ENCODE assay signal across 24 cellular contexts in genomic region chr13:112576191-112576590, GRCh38. TPM values are rescaled to one million over a fixed set of nuclear protein-coding genes. Genes with fewer than 3 reads are reported as not detected.
DNase-seq lines count a peak whose midpoint lies in the region; TF ChIP-seq lines count a peak whose summit lies in the region.
"Had no signal": no experiment of that assay in that cellular context is flagged by ENCODE, and none has a peak within 500 bp of the region (broad histone marks: within the 10 kb centered on the region; RNA-seq: fewer than 3 reads in every experiment).

No MANE protein-coding gene starts in this region.

- H3K4me3 Mint-ChIP-seq in CD14-positive monocyte: no peak overlapping the region
- H3K4me3 Mint-ChIP-seq: activated CD4-positive, alpha-beta T cell treated with anti-CD3 and anti-CD28 coated beads for 36 hours; activated naive CD8-positive, alpha-beta T cell treated with anti-CD3 and anti-CD28 coated beads, Interleukin-2, amount 50 U/mL, for 24 hours; natural killer cell; stimulated activated naive B cell treated with anti-CD40 and anti-IgM and Interleukin-4, amounts not matched to agents 10 μg/mL and 1 μg/mL and 100 μg/mL, for 72 hours; T-helper 1 cell treated with Interleukin-12 subunit alpha and Interleukin-12 subunit beta and Interleukin-4 antibody, amounts not matched to agents 30 μg/mL and 1 μg/mL, for 36 hours had no signal

- DNase-seq in CD14-positive monocyte (ENCODE audit: low spot score) (no peak), HL-60 (ENCODE audit: low read depth in 1 of 2, low spot score in 1 of 2) (no peak), NCI-H69 (lab: John Stamatoyannopoulos, UW) (peak; percentile 23), esophagus muscularis mucosa (ENCODE audit: extremely low spot score) (no peak), activated gamma-delta T cell (lab: John Stamatoyannopoulos, UW) (no peak), EL (no peak), mucosa of gallbladder (ENCODE audit: low spot score) (no peak)
- no peak for DNase-seq in stimulated activated CD4-positive, alpha-beta T cell treated with anti-CD3 and anti-CD28 coated beads, Interleukin-2, amount 100 ng/mL, for 48 hours
- DNase-seq: activated CD4-positive, alpha-beta T cell treated with anti-CD3 and anti-CD28 coated beads for 36 hours; activated gamma-delta T cell treated with Interleukin-2 at 50 U/mL for 16 hours; activated naive CD8-positive, alpha-beta T cell treated with anti-CD3 and anti-CD28 coated beads, Interleukin-2, amount 50 U/mL, for 24 hours; C1 segment of cervical spinal cord; foreskin keratinocyte; left lung; natural killer cell; NCI-H226; RPMI8226; stimulated activated CD4-positive, alpha-beta T cell treated with anti-CD3 and anti-CD28 coated beads, Interleukin-4, amount 100 ng/mL, for 24 hours; stimulated activated naive B cell treated with anti-CD40 and anti-IgM and Interleukin-4, amounts not matched to agents 10 μg/mL and 1 μg/mL and 100 μg/mL, for 72 hours; uterus had no signal

- H3K27me3 ChIP-seq in HL-60 (ENCODE audit: insufficient read depth, poor library complexity, severe bottlenecking) (no peaks in the 10 kb centered on the region), esophagus muscularis mucosa (no peaks in the 10 kb centered on the region)
- H3K27me3 ChIP-seq: body of pancreas, foreskin keratinocyte, left lung, MG63, suprapubic skin, uterus had no signal

- H3K4me3 ChIP-seq in HL-60 (replicated peaks; ENCODE audit: insufficient read depth, low read length): no peak overlapping the region
- peak overlapping the region in 1 of 4 donors; percentile 8 for H3K4me3 ChIP-seq in esophagus muscularis mucosa
- H3K4me3 ChIP-seq: body of pancreas, left lung, MG63, suprapubic skin, uterus had no signal

- H3K27ac ChIP-seq in HL-60 (replicated peaks) (peak overlapping the region; percentile 50), esophagus muscularis mucosa (replicated peaks in 1 of 4) (peak overlapping the region; percentile 36 to 81 (median 55))
- H3K27ac ChIP-seq: foreskin keratinocyte, suprapubic skin had no signal

- WGBS in esophagus muscularis mucosa: 89% methylated on average over 4 of the region's 4 CpGs

- peaks cover 9% of the 10 kb centered on the region in 2 donors for H3K36me3 Mint-ChIP-seq in CD14-positive monocyte
- H3K36me3 Mint-ChIP-seq: natural killer cell had no signal

- TF ChIP-seq CTCF in CD14-positive monocyte (IDR thresholded peaks at IDR 0.05): no peak
- no peak for TF ChIP-seq CTCF in HL-60 (IDR thresholded peaks at IDR 0.05; ENCODE audit: insufficient read depth, low read length)
- no peak for TF ChIP-seq CTCF in esophagus muscularis mucosa (IDR thresholded peaks at IDR 0.05)

- peaks cover 63% of the 10 kb centered on the region for H3K4me1 Mint-ChIP-seq in CD14-positive monocyte

- H3K9me3 ChIP-seq in esophagus muscularis mucosa: no peaks in the 10 kb centered on the region
- H3K9me3 ChIP-seq: body of pancreas, left lung, suprapubic skin, uterus had no signal

- H3K4me1 ChIP-seq in esophagus muscularis mucosa: peaks cover 25 to 61% (median 49%) of the 10 kb centered on the region in 4 donors
- H3K4me1 ChIP-seq: foreskin keratinocyte had no signal

- H3K9me3 Mint-ChIP-seq in CD14-positive monocyte: peaks cover 0 to 3% (median 0%) of the 10 kb centered on the region in 7 donors
- H3K9me3 Mint-ChIP-seq: stimulated activated naive B cell treated with anti-CD40 and anti-IgM and Interleukin-4, amounts not matched to agents 10 μg/mL and 1 μg/mL and 100 μg/mL, for 72 hours had no signal

- intact Hi-C loops in CD14-positive monocyte (cut with micrococcal nuclease) (no loop called here), esophagus muscularis mucosa (cut with DNase I) (no loop called here)

- no peak for TF ChIP-seq EP300 in esophagus muscularis mucosa (IDR thresholded peaks at IDR 0.05)

- H3K27me3 Mint-ChIP-seq in CD14-positive monocyte (ENCODE audit: low read depth in 3 of 3): peaks cover 0 to 1% (median 0%) of the 10 kb centered on the region in 3 donors
- H3K27me3 Mint-ChIP-seq: activated CD4-positive, alpha-beta T cell treated with anti-CD3 and anti-CD28 coated beads for 36 hours; activated naive CD8-positive, alpha-beta T cell treated with anti-CD3 and anti-CD28 coated beads, Interleukin-2, amount 50 U/mL, for 24 hours; stimulated activated naive B cell treated with anti-CD40 and anti-IgM and Interleukin-4, amounts not matched to agents 10 μg/mL and 1 μg/mL and 100 μg/mL, for 72 hours had no signal

- H3K36me3 ChIP-seq in esophagus muscularis mucosa: no peaks in the 10 kb centered on the region
- H3K36me3 ChIP-seq: left lung, MG63, suprapubic skin, uterus had no signal

- H3K27ac Mint-ChIP-seq in CD14-positive monocyte: peak overlapping the region in 4 of 7 donors; percentile 45 to 94 (median 79)
- H3K27ac Mint-ChIP-seq: activated naive CD8-positive, alpha-beta T cell treated with anti-CD3 and anti-CD28 coated beads, Interleukin-2, amount 50 U/mL, for 24 hours; natural killer cell; T-helper 1 cell treated with Interleukin-12 subunit alpha and Interleukin-12 subunit beta and Interleukin-4 antibody, amounts not matched to agents 30 μg/mL and 1 μg/mL, for 36 hours had no signal

- no peak for TF ChIP-seq POLR2A in esophagus muscularis mucosa (IDR thresholded peaks at IDR 0.05; ENCODE audit: low read depth)

RNA-seq across cellular contexts. Expression of gene TUBGCP3, which starts 11.8 kb away (rescaled TPM):
- 10 to 100 TPM; 25.4 to 34.1 TPM for polyA plus RNA-seq in CD14-positive monocyte
- total RNA-seq in esophagus muscularis mucosa (10 to 100 TPM; 25.2 to 33.6 (median 30.6) TPM), mucosa of gallbladder (27.2 TPM)
